In genomic region chr15:28702427-28702826, GRCh38 we compare ENCODE assay signal across 5 cellular contexts. TPM values are rescaled to one million over a fixed set of nuclear protein-coding genes. Genes with fewer than 3 reads are reported as not detected.
"Had no signal": no experiment of that assay in that cellular context is flagged by ENCODE, and none has a peak within 500 bp of the region (broad histone marks: within the 10 kb centered on the region; RNA-seq: fewer than 3 reads in every experiment).

No MANE protein-coding gene starts in this region.

RNA-seq across cellular contexts. Expression of gene GOLGA8M, which starts 9.8 kb away (rescaled TPM):
- total RNA-seq: M059J, NCI-H460, RPMI7951, SJCRH30, SK-MEL-5 had no signal
